1 cellular context compared by ENCODE assay signal in genomic region chr11:69039501-69039900, GRCh38.
TF ChIP-seq lines count a peak whose summit lies in the region.

No MANE protein-coding gene starts in this region.

TF ChIP-seq in WTC11, 78 proteins besides CTCF, POLR2A, EP300 and RAD21 (continued from another document):
- no peak for TF ChIP-seq ATF3 (CRISPR knock-in tag; conservative IDR thresholded peaks at IDR 0.05)
- no peak for TF ChIP-seq ZNF281 (CRISPR knock-in tag; IDR thresholded peaks at IDR 0.05)
- no peak for TF ChIP-seq EMX1 (CRISPR knock-in tag; IDR thresholded peaks at IDR 0.05)
- TF ChIP-seq SMAD3 (CRISPR knock-in tag; IDR thresholded peaks at IDR 0.05; ENCODE audit: borderline replicate concordance) = no peak
- no peak for TF ChIP-seq FOXP1 (CRISPR knock-in tag; IDR thresholded peaks at IDR 0.05; ENCODE audit: borderline replicate concordance)
- no peak for TF ChIP-seq ZNF317 (CRISPR knock-in tag; IDR thresholded peaks at IDR 0.05; ENCODE audit: borderline replicate concordance, low read depth)
- TF ChIP-seq ZNF121 (CRISPR knock-in tag; IDR thresholded peaks at IDR 0.05) = no peak
- no peak for TF ChIP-seq CBFB (CRISPR knock-in tag; IDR thresholded peaks at IDR 0.05; ENCODE audit: low read depth)
- no peak for TF ChIP-seq ZNF416 (CRISPR knock-in tag; IDR thresholded peaks at IDR 0.05)
